In genomic region chr9:21559402-21560280, GRCh38 we compare ENCODE assay signal across 8 cellular contexts.
DNase-seq lines count a peak whose midpoint lies in the region; ATAC-seq and TF ChIP-seq lines count a peak whose summit lies in the region.

No MANE protein-coding gene starts in this region.

- H4K8ac ChIP-seq in neuronal stem cell (ENCODE audit: low read depth, low read length) = no peak overlapping the region

- no peak for TF ChIP-seq CTCF in foreskin fibroblast (IDR thresholded peaks at IDR 0.05; ENCODE audit: low read depth, low read length)
- TF ChIP-seq CTCF in upper lobe of right lung (IDR thresholded peaks at IDR 0.05) = no peak

- peak overlapping the region; percentile 41 for H2BK12ac ChIP-seq in neuronal stem cell (ENCODE audit: low read length)

- no peak overlapping the region for H4K91ac ChIP-seq in neuronal stem cell (ENCODE audit: low read depth, low read length, poor library complexity)

- no peaks in the 10 kb centered on the region for H3K79me1 ChIP-seq in neuronal stem cell (ENCODE audit: low read depth, low read length)

- peak overlapping the region; percentile 75 for H2BK15ac ChIP-seq in neuronal stem cell (ENCODE audit: low read length)

- H2AFZ ChIP-seq in neuronal stem cell (ENCODE audit: low read length) = peak overlapping the region; percentile 95

- no CpG with 5 or more reads among the region's 88 CpGs for WGBS in neuronal stem cell (ENCODE audit: extremely low coverage in 2 of 2, insufficient read length in 2 of 2, insufficient replicate concordance in 1 of 2), 2 donors

- no peaks in the 10 kb centered on the region for H3K9me3 Mint-ChIP-seq in activated T-helper 17 cell treated with anti-CD3 and anti-CD28 coated beads, Interleukin-2, amount 50 U/mL, for 72 hours

- H3K36me3 Mint-ChIP-seq in activated T-helper 17 cell treated with anti-CD3 and anti-CD28 coated beads, Interleukin-2, amount 50 U/mL, for 72 hours (ENCODE audit: low read depth) = no peaks in the 10 kb centered on the region

- peak overlapping the region; percentile 93 for H3K4me2 ChIP-seq in neuronal stem cell (ENCODE audit: insufficient read depth, low read length, poor library complexity, severe bottlenecking)

- no peaks in the 10 kb centered on the region for H3K9me3 ChIP-seq in neuronal stem cell (replicated peaks in 1 of 2; ENCODE audit: control insufficient read depth in 2 of 2, insufficient read depth in 1 of 2, low read depth in 1 of 2, low read length in 2 of 2)
- H3K9me3 ChIP-seq in upper lobe of right lung = no peaks in the 10 kb centered on the region

- intact Hi-C loops in upper lobe of right lung (cut with DNase I) = no loop called here

- no peak overlapping the region for H3K27ac Mint-ChIP-seq in activated T-helper 17 cell treated with anti-CD3 and anti-CD28 coated beads, Interleukin-2, amount 50 U/mL, for 72 hours

- H3K4ac ChIP-seq in neuronal stem cell (ENCODE audit: low read length) = no peak overlapping the region

- peaks cover 0 to 2% of the 10 kb centered on the region in 2 donors for H3K4me1 ChIP-seq in neuronal stem cell (ENCODE audit: control insufficient read depth in 2 of 2, insufficient read depth in 1 of 2, low read depth in 1 of 2, low read length in 2 of 2)
- H3K4me1 ChIP-seq in upper lobe of right lung = peaks cover 11% of the 10 kb centered on the region

- H2AK5ac ChIP-seq in neuronal stem cell (ENCODE audit: low read depth, low read length) = no peak overlapping the region

- peak overlapping the region; percentile 85 for H3K23ac ChIP-seq in neuronal stem cell (ENCODE audit: low read depth, low read length, poor library complexity)

- no peak overlapping the region for H2BK120ac ChIP-seq in neuronal stem cell (ENCODE audit: low read depth, low read length)

- no peak overlapping the region for H3K27ac ChIP-seq in neuronal stem cell (replicated peaks; ENCODE audit: low read length)
- H3K27ac ChIP-seq in upper lobe of right lung = no peak overlapping the region

- H3K14ac ChIP-seq in neuronal stem cell (ENCODE audit: low read length) = no peak overlapping the region

- H3K4me3 ChIP-seq in foreskin fibroblast (ENCODE audit: low read depth in 1 of 2, low read length in 2 of 2) (peak overlapping the region; percentile 79 to 80), neuronal stem cell (ENCODE audit: low read length in 2 of 2) (peak overlapping the region; percentile 46 to 81), upper lobe of right lung (peak overlapping the region; percentile 50)

- peaks cover 5 to 59% (median 23%) of the 10 kb centered on the region in 3 experiments for H3K27me3 ChIP-seq in neuronal stem cell (ENCODE audit: control insufficient read depth in 3 of 3, insufficient read depth in 3 of 3, low read depth in 1 of 3, low read length in 3 of 3)
- H3K27me3 ChIP-seq in upper lobe of right lung = peaks cover 63% of the 10 kb centered on the region

- peak overlapping the region; percentile 92 for H3K18ac ChIP-seq in neuronal stem cell (ENCODE audit: low read length)

- peak; percentile 37 for DNase-seq in COR-L47 (lab: John Stamatoyannopoulos, UW)
- DNase-seq in NCI-H1930 (lab: John Stamatoyannopoulos, UW) = peak; percentile 56 to 69
- DNase-seq in foreskin fibroblast = peak; percentile 73 to 89
- DNase-seq in neuronal stem cell (ENCODE audit: low spot score) = peak; percentile 48
- DNase-seq in upper lobe of right lung = peak; percentile 71
- no peak for DNase-seq in NCI-H2171 treated with DMSO at 0.1 percent for 48 hours (lab: John Stamatoyannopoulos, UW)

- H3K4me3 Mint-ChIP-seq in activated T-helper 17 cell treated with anti-CD3 and anti-CD28 coated beads, Interleukin-2, amount 50 U/mL, for 72 hours = peak overlapping the region; percentile 84

- no peak overlapping the region for H2BK5ac ChIP-seq in neuronal stem cell (ENCODE audit: low read length)

- H3K4me1 Mint-ChIP-seq in activated T-helper 17 cell treated with anti-CD3 and anti-CD28 coated beads, Interleukin-2, amount 50 U/mL, for 72 hours = peaks cover 10% of the 10 kb centered on the region

- peak; percentile 59 for ATAC-seq in GM21825 (IDR thresholded peaks at IDR 0.05; ENCODE audit: unreplicated experiment)
- ATAC-seq in activated T-helper 17 cell treated with anti-CD3 and anti-CD28 coated beads, Interleukin-2, amount 50 U/mL, for 72 hours (replicated peaks) = peak; percentile 85
- peak; percentile 78 for ATAC-seq in upper lobe of right lung

- H3K9ac ChIP-seq in neuronal stem cell (ENCODE audit: low read depth, low read length, poor library complexity) = peak overlapping the region; percentile 81

- no peaks in the 10 kb centered on the region for H3K36me3 ChIP-seq in neuronal stem cell (replicated peaks in 1 of 2; ENCODE audit: control insufficient read depth in 2 of 2, insufficient read depth in 2 of 2, low read length in 2 of 2)
- no peaks in the 10 kb centered on the region for H3K36me3 ChIP-seq in upper lobe of right lung

- H3K27me3 Mint-ChIP-seq in activated T-helper 17 cell treated with anti-CD3 and anti-CD28 coated beads, Interleukin-2, amount 50 U/mL, for 72 hours = peaks cover 34% of the 10 kb centered on the region
